In genomic region chr20:5654557-5654956, GRCh38 we compare ENCODE assay signal across 9 cellular contexts. TPM values are rescaled to one million over a fixed set of nuclear protein-coding genes. Genes with fewer than 3 reads are reported as not detected.
DNase-seq lines count a peak whose midpoint lies in the region; ATAC-seq, FAIRE-seq and TF ChIP-seq lines count a peak whose summit lies in the region.
"Had no signal": no experiment of that assay in that cellular context is flagged by ENCODE, and none has a peak within 500 bp of the region (broad histone marks: within the 10 kb centered on the region; RNA-seq: fewer than 3 reads in every experiment).

No MANE protein-coding gene starts in this region.

- whole genome bisulfite sequencing in HepG2 (ENCODE audit: low lambda C conversion rate): 5% methylated on average over 3 of the region's 3 CpGs
- WGBS in esophagus muscularis mucosa: 59% methylated on average over 3 of the region's 3 CpGs

- H3K79me2 ChIP-seq in HepG2 (ENCODE audit: insufficient read depth, low read length): no peaks in the 10 kb centered on the region

- TF ChIP-seq CTCF in HepG2 (CRISPR knock-in tag; IDR thresholded peaks at IDR 0.05) (no peak), esophagus muscularis mucosa (IDR thresholded peaks at IDR 0.05) (no peak), GM20000 (IDR thresholded peaks at IDR 0.05; ENCODE audit: extremely low read depth, missing control alignments) (no peak)

- no peaks in the 10 kb centered on the region for H4K20me1 ChIP-seq in HepG2 (ENCODE audit: insufficient read depth, low read length)

- intact Hi-C loops in activated T-helper 2 cell treated with anti-CD3 and anti-CD28 coated beads, Interferon-gamma antibody, Interleukin-2, Interleukin-4, amounts not matched to agents 10 μg/mL and 5 μg/mL and 100 μg/mL, durations not matched to agents 14 hours and 24 hours and 36 hours (cut with micrococcal nuclease): no loop called here
- intact Hi-C loops in HepG2 (cut with micrococcal nuclease; ENCODE audit: unreplicated experiment) (no loop called here), esophagus muscularis mucosa (cut with DNase I) (no loop called here)

- CTCF ChIA-PET in HepG2 (lab: Yijun Ruan, JAX; ENCODE audit: low intra/inter-chr PET ratio, low total read pairs): no interaction called here

- in situ Hi-C loops in HepG2 (cut with HindIII; ENCODE audit: extremely low pct_ligation_motif_present, low pct_unique_long_range_greater_than_20kb): no loop called here

- H3K4me1 ChIP-seq in HepG2 (ENCODE audit: insufficient read depth, low read length) (peaks cover 49% of the 10 kb centered on the region), esophagus muscularis mucosa (peaks cover 28 to 44% (median 37%) of the 10 kb centered on the region in 4 donors)

- no TSS peak for BruUV-seq in HepG2 (replicated peaks; lab: Mats Ljungman, UMichigan)

- H3K9me3 Mint-ChIP-seq in IgD-negative memory B cell: peaks cover 0 to 2% (median 2%) of the 10 kb centered on the region in 3 donors
- no peaks in the 10 kb centered on the region for H3K9me3 Mint-ChIP-seq in activated T-helper 2 cell treated with anti-CD3 and anti-CD28 coated beads, Interferon-gamma antibody, Interleukin-2, Interleukin-4, amounts not matched to agents 10 μg/mL and 5 μg/mL and 100 μg/mL, durations not matched to agents 14 hours and 24 hours and 36 hours
- H3K9me3 Mint-ChIP-seq: immature natural killer cell had no signal

- H3K27ac ChIP-seq in HepG2 (ENCODE audit: extremely low read length, insufficient read depth, low read length) (no peak overlapping the region), esophagus muscularis mucosa (replicated peaks in 1 of 4) (no peak overlapping the region)

- no peak overlapping the region for H3K4me3 ChIP-seq in HepG2 (replicated peaks in 1 of 3; ENCODE audit: insufficient read depth in 1 of 3, low read depth in 2 of 3, low read length in 3 of 3)
- no peak overlapping the region for H3K4me3 ChIP-seq in esophagus muscularis mucosa

- no peak overlapping the region for H2AFZ ChIP-seq in HepG2 (ENCODE audit: low read length)

- H3K36me3 ChIP-seq in HepG2 (replicated peaks in 1 of 2; ENCODE audit: control insufficient read depth in 1 of 2, insufficient read depth in 2 of 2, low read length in 2 of 2) (no peaks in the 10 kb centered on the region), esophagus muscularis mucosa (no peaks in the 10 kb centered on the region)

- H3K36me3 Mint-ChIP-seq in IgD-negative memory B cell: no peaks in the 10 kb centered on the region
- H3K36me3 Mint-ChIP-seq in activated T-helper 2 cell treated with anti-CD3 and anti-CD28 coated beads, Interferon-gamma antibody, Interleukin-2, Interleukin-4, amounts not matched to agents 10 μg/mL and 5 μg/mL and 100 μg/mL, durations not matched to agents 14 hours and 24 hours and 36 hours (ENCODE audit: low read depth): no peaks in the 10 kb centered on the region
- H3K36me3 Mint-ChIP-seq: immature natural killer cell had no signal

- POLR2A ChIA-PET in HepG2 (lab: Yijun Ruan, JAX): no interaction called here

- peak in 1 of 2 experiments; percentile 66; a peak in 1 of 4 replicates for TF ChIP-seq EP300 in HepG2 (IDR thresholded peaks at IDR 0.05; ENCODE audit: low read depth in 2 of 2, low read length in 2 of 2)
- TF ChIP-seq EP300 in HepG2 (CRISPR knock-in tag; IDR thresholded peaks at IDR 0.05; ENCODE audit: borderline replicate concordance): no peak
- TF ChIP-seq EP300 in esophagus muscularis mucosa (IDR thresholded peaks at IDR 0.05): no peak

- peak overlapping the region; percentile 94 to 96 (median 96) for H3K27ac Mint-ChIP-seq in IgD-negative memory B cell
- H3K27ac Mint-ChIP-seq in activated T-helper 2 cell treated with anti-CD3 and anti-CD28 coated beads, Interferon-gamma antibody, Interleukin-2, Interleukin-4, amounts not matched to agents 10 μg/mL and 5 μg/mL and 100 μg/mL, durations not matched to agents 14 hours and 24 hours and 36 hours: peak overlapping the region; percentile 55
- H3K27ac Mint-ChIP-seq: immature natural killer cell had no signal

- H3K4me2 ChIP-seq in HepG2 (ENCODE audit: low read depth, low read length): no peak overlapping the region

- DNase-seq in CD1c-positive myeloid dendritic cell (ENCODE audit: extremely low spot score) (peak; percentile 91), HepG2 (ENCODE audit: low spot score) (peak; percentile 93), hippocampal formation (lab: John Stamatoyannopoulos, UW) (no peak), OCI-M2 (lab: John Stamatoyannopoulos, UW; ENCODE audit: unreplicated experiment) (no peak), esophagus muscularis mucosa (ENCODE audit: extremely low spot score) (no peak), GM20000 (ENCODE audit: low spot score) (no peak)
- DNase-seq in activated T-helper 2 cell treated with anti-CD3 and anti-CD28 coated beads, Interferon-gamma antibody, Interleukin-2, Interleukin-4, amounts not matched to agents 10 μg/mL and 5 μg/mL and 100 μg/mL, durations not matched to agents 14 hours and 24 hours and 36 hours (ENCODE audit: low spot score): no peak
- DNase-seq: immature natural killer cell had no signal

- H3K27me3 Mint-ChIP-seq in IgD-negative memory B cell: no peaks in the 10 kb centered on the region
- no peaks in the 10 kb centered on the region for H3K27me3 Mint-ChIP-seq in activated T-helper 2 cell treated with anti-CD3 and anti-CD28 coated beads, Interferon-gamma antibody, Interleukin-2, Interleukin-4, amounts not matched to agents 10 μg/mL and 5 μg/mL and 100 μg/mL, durations not matched to agents 14 hours and 24 hours and 36 hours (ENCODE audit: low read depth)

- H3K9me3 ChIP-seq in HepG2 (ENCODE audit: low read length) (no peaks in the 10 kb centered on the region), esophagus muscularis mucosa (no peaks in the 10 kb centered on the region)

- H3K9ac ChIP-seq in HepG2 (ENCODE audit: insufficient read depth, low read depth, low read length): no peak overlapping the region

- TF ChIP-seq POLR2A in HepG2 (IDR thresholded peaks at IDR 0.05; ENCODE audit: insufficient read depth in 1 of 2, low read depth in 2 of 2, low read length in 2 of 2) (no peak), esophagus muscularis mucosa (IDR thresholded peaks at IDR 0.05; ENCODE audit: low read depth) (no peak)

- H3K4me3 Mint-ChIP-seq in IgD-negative memory B cell: peak overlapping the region in 3 of 4 donors; percentile 61 to 68 (median 67)
- H3K4me3 Mint-ChIP-seq in activated T-helper 2 cell treated with anti-CD3 and anti-CD28 coated beads, Interferon-gamma antibody, Interleukin-2, Interleukin-4, amounts not matched to agents 10 μg/mL and 5 μg/mL and 100 μg/mL, durations not matched to agents 14 hours and 24 hours and 36 hours (ENCODE audit: low read depth): no peak overlapping the region
- H3K4me3 Mint-ChIP-seq: immature natural killer cell had no signal

- H3K4me1 Mint-ChIP-seq in IgD-negative memory B cell: peaks cover 50 to 57% (median 52%) of the 10 kb centered on the region in 3 donors
- peaks cover 21% of the 10 kb centered on the region for H3K4me1 Mint-ChIP-seq in activated T-helper 2 cell treated with anti-CD3 and anti-CD28 coated beads, Interferon-gamma antibody, Interleukin-2, Interleukin-4, amounts not matched to agents 10 μg/mL and 5 μg/mL and 100 μg/mL, durations not matched to agents 14 hours and 24 hours and 36 hours (ENCODE audit: low read depth)

- no peak for TF ChIP-seq RAD21 in HepG2 (CRISPR knock-in tag; IDR thresholded peaks at IDR 0.05)

- FAIRE-seq in HepG2 (lab: Jason Lieb, UNC): no peak

- H3K27me3 ChIP-seq in HepG2 (ENCODE audit: control insufficient read depth in 1 of 2, insufficient read depth in 2 of 2, low read length in 2 of 2) (peaks cover 0 to 2% of the 10 kb centered on the region in 2 experiments; a peak in 1 of 5 replicates), esophagus muscularis mucosa (no peaks in the 10 kb centered on the region)

- peak; percentile 58 for ATAC-seq in HepG2

TF ChIP-seq in HepG2, 621 proteins besides CTCF, POLR2A, EP300 and RAD21 (continues in another document):
- no peak for TF ChIP-seq TAF1 (CRISPR knock-in tag; IDR thresholded peaks at IDR 0.05)
- no peak for TF ChIP-seq ZNF549 (CRISPR knock-in tag; IDR thresholded peaks at IDR 0.05)
- no peak for TF ChIP-seq CENPX (CRISPR knock-in tag; IDR thresholded peaks at IDR 0.05)
- TF ChIP-seq PLRG1 (conservative IDR thresholded peaks at IDR 0.05): no peak
- no peak for TF ChIP-seq ZNF878 (CRISPR knock-in tag; IDR thresholded peaks at IDR 0.05)
- TF ChIP-seq ZFAT (CRISPR knock-in tag; conservative IDR thresholded peaks at IDR 0.05): no peak
- TF ChIP-seq ZNF138 (CRISPR knock-in tag; IDR thresholded peaks at IDR 0.05; ENCODE audit: low read depth): no peak
- no peak for TF ChIP-seq ZNF850 (CRISPR knock-in tag; conservative IDR thresholded peaks at IDR 0.05)

RNA-seq across cellular contexts. Expression of gene GPCPD1, which starts 43.8 kb away (rescaled TPM):
- polyA plus RNA-seq in IgD-negative memory B cell (48.0 TPM), HepG2 (2011; rRNA removed) (6.3 and 6.7 TPM in 2 replicates)
- total RNA-seq in activated T-helper 2 cell treated with anti-CD3 and anti-CD28 coated beads, Interferon-gamma antibody, Interleukin-2, Interleukin-4, amounts not matched to agents 10 μg/mL and 5 μg/mL and 100 μg/mL, durations not matched to agents 14 hours and 24 hours and 36 hours: 35.9 and 36.0 TPM in 2 replicates
- total RNA-seq in HepG2 (2016; rRNA removed; fragmentation: Illumina TruSeq; extraction: Trizol) (9.6 and 12.9 TPM in 2 replicates), esophagus muscularis mucosa (10 to 100 TPM; 14.5 to 38.3 (median 20.6) TPM)
- 1.7 and 2.0 TPM in 2 replicates for total RNA-seq in HepG2 (2016; cell fraction: cytosol; rRNA removed; fragmentation: Illumina TruSeq; extraction: Trizol; ENCODE audit: low read depth)
- total RNA-seq in HepG2 (2016; cell fraction: insoluble cytoplasmic fraction; rRNA removed; fragmentation: Illumina TruSeq; extraction: Trizol): 10.1 and 11.2 TPM in 2 replicates
- 5.0 and 5.2 TPM in 2 replicates for total RNA-seq in HepG2 (2016; cell fraction: membrane; rRNA removed; fragmentation: Illumina TruSeq; extraction: Trizol)
- total RNA-seq in HepG2 (2016; cell fraction: nucleus; rRNA removed; fragmentation: Illumina TruSeq; extraction: Trizol): 17.4 and 18.2 TPM in 2 replicates
- polyA plus RNA-seq in HepG2 (2011; cell fraction: cytosol; rRNA removed): 1.8 and 4.4 TPM in 2 replicates
- polyA plus RNA-seq in HepG2 (2011; cell fraction: nucleus; rRNA removed): 9.4 and 12.1 TPM in 2 replicates
- 5.0 and 5.1 TPM in 2 replicates for polyA plus RNA-seq in HepG2 (2012)
- polyA plus RNA-seq in HepG2 (2016; cell fraction: cytosol; fragmentation: Illumina TruSeq; extraction: Trizol; ENCODE audit: low read depth): 0.69 and 0.74 TPM in 2 replicates
- 8.8 and 8.9 TPM in 2 replicates for polyA plus RNA-seq in HepG2 (2016; cell fraction: insoluble cytoplasmic fraction; fragmentation: Illumina TruSeq; extraction: Trizol; ENCODE audit: low read depth)
- 1.7 and 2.4 TPM in 2 replicates for polyA plus RNA-seq in HepG2 (2016; cell fraction: membrane; fragmentation: Illumina TruSeq; extraction: Trizol; ENCODE audit: low read depth)
- 17.1 and 19.1 TPM in 2 replicates for polyA plus RNA-seq in HepG2 (2016; cell fraction: nucleus; fragmentation: Illumina TruSeq; extraction: Trizol; ENCODE audit: insufficient read depth, low read depth)
- polyA minus RNA-seq in HepG2 (2011; rRNA and poly(A)+ RNA removed; ENCODE audit: low replicate concordance): 2.9 and 4.9 TPM in 2 replicates
- 2.1 and 4.7 TPM in 2 replicates for polyA minus RNA-seq in HepG2 (2011; cell fraction: cytosol; rRNA and poly(A)+ RNA removed)
- polyA minus RNA-seq in HepG2 (2011; cell fraction: nucleus; rRNA and poly(A)+ RNA removed): 32.1 and 32.7 TPM in 2 replicates

Comparison
In these comparisons a context has a peak if more than half of its experiments do, and no peak if none do; other contexts are left out.
1. DNase-seq: peak in CD1c-positive myeloid dendritic cell (single experiment) and HepG2 (single experiment); none in activated T-helper 2 cell treated with anti-CD3 and anti-CD28 coated beads, Interferon-gamma antibody, Interleukin-2, Interleukin-4, amounts not matched to agents 10 μg/mL and 5 μg/mL and 100 μg/mL, durations not matched to agents 14 hours and 24 hours and 36 hours (single experiment), hippocampal formation (0 of 2), OCI-M2 (single experiment), esophagus muscularis mucosa (single experiment) and GM20000 (single experiment).